ENCODE assay signal across 20 cellular contexts in genomic region chr9:73167614-73168013, GRCh38. TPM values are rescaled to one million over a fixed set of nuclear protein-coding genes. Genes with fewer than 3 reads are reported as not detected.
DNase-seq lines count a peak whose midpoint lies in the region; ATAC-seq lines count a peak whose summit lies in the region.
"Had no signal": no experiment of that assay in that cellular context is flagged by ENCODE, and none has a peak within 500 bp of the region (broad histone marks: within the 10 kb centered on the region; RNA-seq: fewer than 3 reads in every experiment).

No MANE protein-coding gene starts in this region.

- peaks cover 4 to 5% (median 4%) of the 10 kb centered on the region in 4 donors for H3K4me1 Mint-ChIP-seq in CD4-positive, CD25-positive, alpha-beta regulatory T cell
- H3K4me1 Mint-ChIP-seq in effector memory CD8-positive, alpha-beta T cell (ENCODE audit: low read depth in 2 of 2): peaks cover 13 to 29% of the 10 kb centered on the region in 2 donors

- peak overlapping the region in 2 of 3 donors; percentile 14 to 22 for H3K27ac Mint-ChIP-seq in CD4-positive, CD25-positive, alpha-beta regulatory T cell
- peak overlapping the region; percentile 18 to 91 for H3K27ac Mint-ChIP-seq in effector memory CD8-positive, alpha-beta T cell

- peak in 1 of 2 donors; percentile 18 for ATAC-seq in CD4-positive, CD25-positive, alpha-beta regulatory T cell (ENCODE audit: low read depth in 2 of 2)
- ATAC-seq in GM18508 (IDR thresholded peaks at IDR 0.05; ENCODE audit: insufficient read depth, unreplicated experiment): peak; percentile 51
- ATAC-seq in HG03432 (IDR thresholded peaks at IDR 0.05; ENCODE audit: unreplicated experiment): peak; percentile 48
- peak; percentile 37 for ATAC-seq in effector memory CD8-positive, alpha-beta T cell (replicated peaks)
- ATAC-seq in HG02763 (IDR thresholded peaks at IDR 0.05; ENCODE audit: unreplicated experiment): no peak
- ATAC-seq in HG03280 (IDR thresholded peaks at IDR 0.05; ENCODE audit: unreplicated experiment): no peak
- ATAC-seq: stimulated activated naive CD8-positive, alpha-beta T cell treated with anti-CD3 and anti-CD28 coated beads, Interleukin-15, amount 100 ng/mL, for 72 hours had no signal

- H3K27me3 Mint-ChIP-seq in CD4-positive, CD25-positive, alpha-beta regulatory T cell: no peaks in the 10 kb centered on the region
- no peaks in the 10 kb centered on the region for H3K27me3 Mint-ChIP-seq in effector memory CD8-positive, alpha-beta T cell
- H3K27me3 Mint-ChIP-seq: stimulated activated naive CD8-positive, alpha-beta T cell treated with anti-CD3 and anti-CD28 coated beads, Interleukin-15, amount 100 ng/mL, for 72 hours had no signal

- H3K4me3 Mint-ChIP-seq in CD4-positive, CD25-positive, alpha-beta regulatory T cell: no peak overlapping the region
- peak overlapping the region in 1 of 2 donors; percentile 17 for H3K4me3 Mint-ChIP-seq in effector memory CD8-positive, alpha-beta T cell
- H3K4me3 Mint-ChIP-seq: neural crest cell had no signal

- H3K9me3 ChIP-seq in CD4-positive, CD25-positive, alpha-beta regulatory T cell (ENCODE audit: control insufficient read depth in 2 of 2, low read length in 2 of 2): no peaks in the 10 kb centered on the region
- H3K9me3 ChIP-seq: esophagus squamous epithelium, sigmoid colon had no signal

- no peak for DNase-seq in CD4-positive, CD25-positive, alpha-beta regulatory T cell
- DNase-seq in effector memory CD8-positive, alpha-beta T cell: no peak
- DNase-seq in activated effector memory CD4-positive, alpha-beta T cell treated with anti-CD3 and anti-CD28 coated beads, Interleukin-2, amount 50 U/mL, for 16 hours: no peak
- DNase-seq in NCI-H2107 treated with DMSO at 0.1 percent for 48 hours (lab: John Stamatoyannopoulos, UW; ENCODE audit: unreplicated experiment): no peak
- DNase-seq: activated CD8-positive, alpha-beta memory T cell treated with anti-CD3 and anti-CD28 coated beads for 24 hours; amygdala; C1 segment of cervical spinal cord; cortex of kidney; esophagus squamous epithelium; hypothalamus; NCI-H1436; NCI-H774; sigmoid colon; stimulated activated naive CD8-positive, alpha-beta T cell treated with anti-CD3 and anti-CD28 coated beads, Interleukin-15, amount 100 ng/mL, for 72 hours; T-helper 9 cell had no signal

- no peak overlapping the region for H3K27ac ChIP-seq in CD4-positive, CD25-positive, alpha-beta regulatory T cell (ENCODE audit: insufficient read depth, low read length, poor library complexity, severe bottlenecking)

- H3K27me3 ChIP-seq in CD4-positive, CD25-positive, alpha-beta regulatory T cell (ENCODE audit: control insufficient read depth, insufficient read depth, low read length): no peaks in the 10 kb centered on the region
- H3K27me3 ChIP-seq: esophagus squamous epithelium, sigmoid colon had no signal

- H3K4me3 ChIP-seq in CD4-positive, CD25-positive, alpha-beta regulatory T cell (ENCODE audit: low read depth, low read length): no peak overlapping the region
- H3K4me3 ChIP-seq: esophagus squamous epithelium, sigmoid colon had no signal

- no peaks in the 10 kb centered on the region for H3K4me1 ChIP-seq in CD4-positive, CD25-positive, alpha-beta regulatory T cell (ENCODE audit: control insufficient read depth, insufficient read depth, low read length, poor library complexity, severe bottlenecking)
- H3K4me1 ChIP-seq: sigmoid colon had no signal

- no peaks in the 10 kb centered on the region for H3K36me3 Mint-ChIP-seq in CD4-positive, CD25-positive, alpha-beta regulatory T cell
- peaks cover 93% of the 10 kb centered on the region for H3K36me3 Mint-ChIP-seq in effector memory CD8-positive, alpha-beta T cell (ENCODE audit: insufficient read depth)

- peaks cover 37% of the 10 kb centered on the region for H3K36me3 ChIP-seq in CD4-positive, CD25-positive, alpha-beta regulatory T cell (ENCODE audit: control insufficient read depth, insufficient read depth, low read length)

- peaks cover 0 to under 1% (median 0%) of the 10 kb centered on the region in 7 donors for H3K9me3 Mint-ChIP-seq in CD4-positive, CD25-positive, alpha-beta regulatory T cell
- H3K9me3 Mint-ChIP-seq in effector memory CD8-positive, alpha-beta T cell: no peaks in the 10 kb centered on the region
- H3K9me3 Mint-ChIP-seq: neural crest cell; stimulated activated naive CD8-positive, alpha-beta T cell treated with anti-CD3 and anti-CD28 coated beads, Interleukin-15, amount 100 ng/mL, for 72 hours had no signal

RNA-seq across cellular contexts. Expression of gene ANXA1, which starts 15.9 kb away (rescaled TPM):
- total RNA-seq in CD4-positive, CD25-positive, alpha-beta regulatory T cell: 274 TPM
- polyA plus RNA-seq in CD4-positive, CD25-positive, alpha-beta regulatory T cell: 100 to 1,000 TPM in 1 of 4 donors, 10 to 100 TPM in 3; 50.7 to 107 (median 71.9) TPM

Comparison
In these comparisons a context has a peak if more than half of its experiments do, and no peak if none do; other contexts are left out.
1. ATAC-seq: peak in GM18508 (single experiment), HG03432 (single experiment) and effector memory CD8-positive, alpha-beta T cell (single experiment); none in HG02763 (single experiment) and HG03280 (single experiment).